10 cellular contexts compared by ENCODE assay signal in the genomic region with DNA sequence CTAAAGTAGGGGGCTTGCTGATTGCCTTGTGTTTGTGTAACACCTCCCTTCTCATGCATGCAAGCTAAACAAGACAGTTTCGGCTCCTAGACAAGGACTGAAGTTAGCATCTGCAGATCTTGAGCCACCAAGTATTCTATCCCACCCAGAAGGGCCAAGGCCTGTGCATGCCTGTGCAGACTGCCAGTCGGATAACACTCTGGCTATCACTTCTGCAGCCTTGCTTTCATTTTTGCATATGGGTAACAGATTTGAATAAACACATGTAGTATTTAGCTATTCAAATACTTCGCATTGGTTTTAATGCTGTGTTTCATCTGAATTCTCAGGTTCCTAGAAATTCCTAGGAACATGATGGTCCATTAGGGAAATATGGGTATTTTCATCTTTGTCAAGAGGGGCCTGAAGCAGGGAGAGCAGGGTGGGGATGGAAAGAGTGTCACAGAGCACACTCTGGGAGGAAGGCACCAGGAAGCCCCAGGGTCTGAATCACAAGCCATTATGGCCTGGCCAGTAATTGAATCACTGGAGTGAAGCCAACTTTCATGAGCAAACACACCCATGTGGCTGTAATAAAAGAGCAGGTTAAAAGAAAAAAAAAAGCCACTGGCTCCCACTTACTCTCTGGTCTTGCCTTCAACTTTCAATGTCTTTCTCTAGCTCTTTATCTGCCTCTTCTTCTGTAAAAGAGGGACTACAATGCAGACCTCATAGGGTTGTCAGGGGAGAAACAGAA. TPM values are rescaled to one million over a fixed set of nuclear protein-coding genes. Genes with fewer than 3 reads are reported as not detected.
A peak's percentile ranks its signal among the peaks of the same experiment; 100 is the strongest.
DNase-seq lines count a peak whose midpoint lies in the region; ATAC-seq and TF ChIP-seq lines count a peak whose summit lies in the region.
"Had no signal": no experiment of that assay in that cellular context is flagged by ENCODE, and none has a peak within 500 bp of the region (broad histone marks: within the 10 kb centered on the region; RNA-seq: fewer than 3 reads in every experiment).

No MANE protein-coding gene starts in this region.

- H3K9me3 ChIP-seq in heart left ventricle (no peaks in the 10 kb centered on the region), fibroblast of lung (ENCODE audit: control insufficient read depth, insufficient read depth, low read depth, low read length) (no peaks in the 10 kb centered on the region)

- ATAC-seq in heart left ventricle, result peak in 3 of 4 donors; percentile 41 to 64 (median 57)

- TF ChIP-seq POLR2A in heart left ventricle (IDR thresholded peaks at IDR 0.05), result no peak

- no peaks in the 10 kb centered on the region for H3K27me3 ChIP-seq in heart left ventricle
- no peaks in the 10 kb centered on the region for H3K27me3 ChIP-seq in fibroblast of lung (ENCODE audit: control insufficient read depth, insufficient read depth, low read length)

- H4K20me1 ChIP-seq in fibroblast of lung (ENCODE audit: control insufficient read depth, extremely low read depth, insufficient read depth, low read length), result no peaks in the 10 kb centered on the region

- no peak overlapping the region for H3K9ac ChIP-seq in fibroblast of lung (ENCODE audit: insufficient read depth, low read length)

- H3K4me3 ChIP-seq in heart left ventricle, result no peak overlapping the region
- no peak overlapping the region for H3K4me3 ChIP-seq in fibroblast of lung (replicated peaks in 1 of 4; ENCODE audit: control extremely low read depth in 1 of 4, insufficient read depth in 1 of 4, low read depth in 3 of 4, low read length in 4 of 4)
- H3K4me3 ChIP-seq: lung, SK-N-MC had no signal

- H2AFZ ChIP-seq in fibroblast of lung (ENCODE audit: low read length), result no peak overlapping the region

- intact Hi-C loops in heart left ventricle (cut with DNase I) (no loop called here), cardiac septum (cut with DNase I) (loop anchor here (5.0 kb wide), 1 partner anchor 34 kb away; no protein-coding TSS in a partner anchor), posterior cingulate gyrus (cut with DNase I) (no loop called here)

- TF ChIP-seq CTCF in heart left ventricle (IDR thresholded peaks at IDR 0.05) (no peak), fibroblast of lung (conservative IDR thresholded peaks at IDR 0.05 in 1 of 2, IDR thresholded peaks at IDR 0.05 in 1 of 2; ENCODE audit: low read depth in 1 of 2, low read length in 2 of 2) (no peak)

- H3K4me1 ChIP-seq in heart left ventricle, result peaks cover 0 to 67% (median 42%) of the 10 kb centered on the region in 12 donors
- peaks cover 28% of the 10 kb centered on the region for H3K4me1 ChIP-seq in fibroblast of lung (ENCODE audit: control insufficient read depth, extremely low read depth, insufficient read depth, low read length)

- H3K36me3 ChIP-seq in heart left ventricle, result no peaks in the 10 kb centered on the region
- H3K36me3 ChIP-seq in fibroblast of lung (ENCODE audit: control insufficient read depth, insufficient read depth, low read length), result no peaks in the 10 kb centered on the region

- peak overlapping the region in 2 of 12 donors; percentile 16 to 21 for H3K27ac ChIP-seq in heart left ventricle
- H3K27ac ChIP-seq in fibroblast of lung (ENCODE audit: insufficient read depth, low read length), result no peak overlapping the region
- H3K27ac ChIP-seq: SK-N-MC had no signal

- DNase-seq in heart left ventricle, result no peak
- no peak for DNase-seq in cardiac septum (ENCODE audit: low spot score)
- DNase-seq in OCI-M1 (lab: John Stamatoyannopoulos, UW), result peak; percentile 76
- peak; percentile 84 to 89 for DNase-seq in fibroblast of lung (ENCODE audit: low read depth in 2 of 2)
- DNase-seq in posterior cingulate gyrus, result no peak
- DNase-seq in cerebellum (ENCODE audit: low spot score), result no peak
- DNase-seq in activated effector memory CD4-positive, alpha-beta T cell treated with Interleukin-2 at 50 U/mL for 16 hours, result no peak
- DNase-seq in UCSD-AML1 (lab: John Stamatoyannopoulos, UW; ENCODE audit: unreplicated experiment), result no peak

- H3K79me2 ChIP-seq in fibroblast of lung (ENCODE audit: control insufficient read depth, insufficient read depth, low read length), result peaks cover 7% of the 10 kb centered on the region

- 83 to 89% (median 87%) methylated on average over 3 of the region's 3 CpGs for WGBS in heart left ventricle, 4 donors

- H3K4me2 ChIP-seq in fibroblast of lung (ENCODE audit: extremely low read depth, insufficient read depth, low read length), result peak overlapping the region; percentile 78

RNA-seq across cellular contexts. Expression of gene GADD45A, which starts 28.2 kb away (rescaled TPM):
- total RNA-seq in heart left ventricle (100 to 1,000 TPM in 1 of 9 donors, 10 to 100 TPM in 8; 26.5 to 119 (median 45.8) TPM), cardiac septum (94.9 TPM), fibroblast of lung (70.1 and 133 TPM in 2 replicates), cerebellum (6.2 TPM)
- polyA plus RNA-seq in heart left ventricle (10 to 100 TPM; 35.7 to 57.3 TPM), fibroblast of lung (41.7 and 63.3 TPM in 2 replicates)
- 56.4 and 92.1 TPM in 2 replicates for polyA plus RNA-seq in fibroblast of lung (2012)
- polyA minus RNA-seq in fibroblast of lung (ENCODE audit: low replicate concordance), result 7.9 and 15.2 TPM in 2 replicates

Comparison
In these comparisons a context has a peak if more than half of its experiments do, and no peak if none do; other contexts are left out.
1. DNase-seq: peak in OCI-M1 (single experiment) and fibroblast of lung (2 of 2); none in heart left ventricle (0 of 5), cardiac septum (single experiment), posterior cingulate gyrus (0 of 10), cerebellum (single experiment), activated effector memory CD4-positive, alpha-beta T cell treated with Interleukin-2 at 50 U/mL for 16 hours (single experiment) and UCSD-AML1 (single experiment).